14 cellular contexts compared by ENCODE assay signal in the genomic region with DNA sequence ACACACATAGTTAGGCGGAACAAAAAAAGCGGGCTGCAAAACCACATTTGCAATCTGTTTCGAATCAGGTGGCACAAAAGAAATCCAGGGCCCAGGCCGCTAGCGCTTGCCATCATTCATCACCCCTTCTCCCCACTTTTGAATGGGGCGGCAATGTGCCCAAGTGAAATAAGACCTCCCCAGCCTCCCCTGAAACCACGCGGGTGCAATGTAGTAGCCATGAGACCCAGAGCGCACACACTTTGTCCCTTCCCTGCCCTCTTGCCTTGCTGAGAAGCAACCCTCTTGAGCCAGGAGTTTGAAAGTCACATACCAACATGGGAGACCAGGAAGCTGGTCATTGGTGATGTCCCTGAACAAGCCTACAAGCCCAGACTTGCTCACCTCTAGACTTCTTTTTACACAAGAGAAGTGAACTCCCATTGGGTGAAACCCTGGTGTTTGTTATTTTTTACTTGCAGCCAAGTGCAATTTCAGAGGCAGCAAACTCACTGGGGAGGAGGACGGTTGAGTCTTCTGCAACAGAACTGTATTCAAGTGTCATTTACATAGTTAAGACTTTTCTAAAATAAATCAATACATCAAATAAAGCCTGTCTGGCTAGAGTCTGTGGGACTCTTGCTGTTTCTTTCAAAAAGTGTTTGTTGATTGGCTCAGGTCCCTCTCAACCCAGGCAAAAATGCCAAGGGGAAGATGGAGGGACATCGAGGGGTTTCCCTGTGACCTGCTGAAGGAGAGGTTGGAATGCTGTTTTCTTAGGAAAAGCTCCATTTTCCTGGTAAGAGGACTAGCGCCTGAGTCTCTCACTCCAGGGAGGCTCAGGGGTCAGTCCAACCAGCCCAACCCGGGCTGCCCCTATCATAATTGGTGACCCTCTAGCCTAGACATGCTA.
DNase-seq lines count a peak whose midpoint lies in the region; ATAC-seq and TF ChIP-seq lines count a peak whose summit lies in the region.
"Had no signal": no experiment of that assay in that cellular context is flagged by ENCODE, and none has a peak within 500 bp of the region (broad histone marks: within the 10 kb centered on the region; RNA-seq: fewer than 3 reads in every experiment).

No MANE protein-coding gene starts in this region.

- H3K36me3 ChIP-seq in A673 (ENCODE audit: insufficient read depth, low read length, poor library complexity, severe bottlenecking): no peaks in the 10 kb centered on the region
- no peaks in the 10 kb centered on the region for H3K36me3 ChIP-seq in HEK293 (ENCODE audit: control insufficient read depth in 2 of 2, insufficient read depth in 1 of 2, low read length in 2 of 2)

- WGBS in lower leg skin, 2 donors: 80 to 84% methylated on average over 13 of the region's 13 CpGs

- CTCF ChIA-PET in A673 (lab: Charles Lee): no interaction called here
- CTCF ChIA-PET in HEK293 (lab: Yijun Ruan, JAX): interaction anchor here (0.7 to 0.9 kb wide), 2 partner anchors 145 to 182 kb away, joined by 4 read pairs; partner anchors contain the start of gene CEBPB

- intact Hi-C loops in A673 (cut with micrococcal nuclease; ENCODE audit: unreplicated experiment): no loop called here
- intact Hi-C loops in lower leg skin (cut with DNase I; ENCODE audit: low total_unique reads): no loop called here

- ATAC-seq in HG02642 (IDR thresholded peaks at IDR 0.05; ENCODE audit: poor library complexity, unreplicated experiment): no peak
- ATAC-seq: activated naive CD8-positive, alpha-beta T cell treated with anti-CD3 and anti-CD28 coated beads, Interleukin-2, amount 50 U/mL, for 24 hours; activated T-cell treated with anti-CD3 and anti-CD28 coated beads, Interleukin-2, amount 50 U/mL, for 4 hours; stimulated activated naive CD8-positive, alpha-beta T cell treated with anti-CD3 and anti-CD28 coated beads, Interleukin-15, amount 100 ng/mL, for 72 hours had no signal

- POLR2A ChIA-PET in A673 (lab: Charles Lee; ENCODE audit: low non-redundant PET) (interaction anchor here (0.6 kb wide), 1 partner anchor 178 kb away, joined by 3 read pairs; no protein-coding TSS in a partner anchor), HEK293 (lab: Yijun Ruan, JAX) (no interaction called here)

- DNase-seq in A673 (ENCODE audit: low spot score) (no peak), NCI-H510A treated with DMSO at 0.1 percent for 48 hours (lab: John Stamatoyannopoulos, UW) (peak; percentile 95), fibroblast of the aortic adventitia (ENCODE audit: low read depth) (peak; percentile 27), NCI-H774 (lab: John Stamatoyannopoulos, UW) (no peak), lower leg skin (ENCODE audit: low spot score in 2 of 2) (no peak), substantia nigra (lab: John Stamatoyannopoulos, UW) (no peak)
- DNase-seq: activated CD4-positive, alpha-beta T cell treated with anti-CD3 and anti-CD28 coated beads, Interleukin-2, amount 50 U/mL, for 1 hour; activated naive CD8-positive, alpha-beta T cell treated with anti-CD3 and anti-CD28 coated beads, Interleukin-2, amount 50 U/mL, for 24 hours; activated T-cell treated with anti-CD3 and anti-CD28 coated beads, Interleukin-2, amount 50 U/mL, for 4 hours; AML-193; RPMI8226; stimulated activated naive CD8-positive, alpha-beta T cell treated with anti-CD3 and anti-CD28 coated beads, Interleukin-15, amount 100 ng/mL, for 72 hours had no signal

- no peaks in the 10 kb centered on the region for H3K27me3 ChIP-seq in A673 (replicated peaks; ENCODE audit: insufficient read depth, low read depth, low read length, poor library complexity)

- TF ChIP-seq POLR2A in lower leg skin (IDR thresholded peaks at IDR 0.05): no peak

- no TSS peak for BruUV-seq in A673 (replicated peaks; lab: Mats Ljungman, UMichigan)

- peak overlapping the region; percentile 41 for H3K27ac ChIP-seq in A673 (ENCODE audit: low read depth, low read length, poor library complexity, severe bottlenecking)
- no peak overlapping the region; the same call in 1 of the 2 replicates for H3K27ac ChIP-seq in HEK293 (ENCODE audit: extremely low read depth, low read depth, low read length)
- no peak overlapping the region for H3K27ac ChIP-seq in substantia nigra (ENCODE audit: low read depth, low read length, poor library complexity, severe bottlenecking)

- H3K9me3 ChIP-seq in A673 (ENCODE audit: low read depth, low read length, poor library complexity, severe bottlenecking) (no peaks in the 10 kb centered on the region), HEK293 (ENCODE audit: control insufficient read depth, insufficient read depth, low read depth, low read length) (no peaks in the 10 kb centered on the region)

- TF ChIP-seq CTCF in A673 (conservative IDR thresholded peaks at IDR 0.05; ENCODE audit: low read depth, low read length) (no peak), HEK293 (tag by site-specific recombination; IDR thresholded peaks at IDR 0.05) (no peak), fibroblast of the aortic adventitia (IDR thresholded peaks at IDR 0.05; ENCODE audit: insufficient read depth, low read length) (no peak), lower leg skin (IDR thresholded peaks at IDR 0.05) (no peak)

- H3K4me1 ChIP-seq in A673 (ENCODE audit: insufficient read depth, low read length, poor library complexity, severe bottlenecking) (peaks cover 34% of the 10 kb centered on the region), HEK293 (ENCODE audit: control insufficient read depth, insufficient read depth, low read length) (no peaks in the 10 kb centered on the region)

- H3K4me3 ChIP-seq in A673 (ENCODE audit: low read depth, low read length, poor library complexity, severe bottlenecking) (no peak overlapping the region), HEK293 (ENCODE audit: low read depth, low read length) (no peak overlapping the region), fibroblast of the aortic adventitia (ENCODE audit: low read depth, low read length) (no peak overlapping the region), lower leg skin (ENCODE audit: low read depth, poor library complexity, severe bottlenecking) (no peak overlapping the region)

TF ChIP-seq in HEK293, 187 proteins besides CTCF, POLR2A, EP300 and RAD21 (continues in another document):
- TF ChIP-seq ZNF785 (tag by site-specific recombination; IDR thresholded peaks at IDR 0.05) (no peak), ZNF112 (tag by site-specific recombination; IDR thresholded peaks at IDR 0.05) (no peak), KLF16 (tag by site-specific recombination; IDR thresholded peaks at IDR 0.05) (no peak), ZNF560 (tag by site-specific recombination; IDR thresholded peaks at IDR 0.05; ENCODE audit: borderline replicate concordance) (no peak), ZNF514 (tag by site-specific recombination; IDR thresholded peaks at IDR 0.05) (no peak), BCL11A (tag by site-specific recombination; IDR thresholded peaks at IDR 0.05; ENCODE audit: low read depth) (no peak), ZBTB44 (tag by site-specific recombination; IDR thresholded peaks at IDR 0.05) (peak; percentile 96), SETDB1 (IDR thresholded peaks at IDR 0.05; ENCODE audit: insufficient read length, low read length) (peak; percentile 65), ZNF10 (tag by site-specific recombination; IDR thresholded peaks at IDR 0.05) (no peak), ZFP69B (tag by site-specific recombination; IDR thresholded peaks at IDR 0.05) (no peak), ZNF174 (tag by site-specific recombination; IDR thresholded peaks at IDR 0.05) (no peak), ZXDB (tag by site-specific recombination; IDR thresholded peaks at IDR 0.05) (no peak), ZFP37 (tag by site-specific recombination; IDR thresholded peaks at IDR 0.05) (no peak), ZBTB1 (tag by site-specific recombination; IDR thresholded peaks at IDR 0.05) (no peak), SALL2 (tag by site-specific recombination; IDR thresholded peaks at IDR 0.05; ENCODE audit: borderline replicate concordance) (no peak), ZIC2 (tag by site-specific recombination; IDR thresholded peaks at IDR 0.05) (peak; percentile 65), ZNF510 (tag by site-specific recombination; IDR thresholded peaks at IDR 0.05; ENCODE audit: insufficient replicate concordance) (no peak)
- TF ChIP-seq, protein P1, sequence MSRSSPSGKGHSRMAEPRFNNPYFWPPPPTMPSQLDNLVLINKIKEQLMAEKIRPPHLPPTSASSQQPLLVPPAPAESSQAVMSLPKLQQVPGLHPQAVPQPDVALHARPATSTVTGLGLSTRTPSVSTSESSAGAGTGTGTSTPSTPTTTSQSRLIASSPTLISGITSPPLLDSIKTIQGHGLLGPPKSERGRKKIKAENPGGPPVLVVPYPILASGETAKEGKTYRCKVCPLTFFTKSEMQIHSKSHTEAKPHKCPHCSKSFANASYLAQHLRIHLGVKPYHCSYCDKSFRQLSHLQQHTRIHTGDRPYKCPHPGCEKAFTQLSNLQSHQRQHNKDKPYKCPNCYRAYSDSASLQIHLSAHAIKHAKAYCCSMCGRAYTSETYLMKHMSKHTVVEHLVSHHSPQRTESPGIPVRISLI (tag by site-specific recombination; IDR thresholded peaks at IDR 0.05): peak; percentile 43; the same call in 1 of the 2 replicates
- TF ChIP-seq, protein P2, sequence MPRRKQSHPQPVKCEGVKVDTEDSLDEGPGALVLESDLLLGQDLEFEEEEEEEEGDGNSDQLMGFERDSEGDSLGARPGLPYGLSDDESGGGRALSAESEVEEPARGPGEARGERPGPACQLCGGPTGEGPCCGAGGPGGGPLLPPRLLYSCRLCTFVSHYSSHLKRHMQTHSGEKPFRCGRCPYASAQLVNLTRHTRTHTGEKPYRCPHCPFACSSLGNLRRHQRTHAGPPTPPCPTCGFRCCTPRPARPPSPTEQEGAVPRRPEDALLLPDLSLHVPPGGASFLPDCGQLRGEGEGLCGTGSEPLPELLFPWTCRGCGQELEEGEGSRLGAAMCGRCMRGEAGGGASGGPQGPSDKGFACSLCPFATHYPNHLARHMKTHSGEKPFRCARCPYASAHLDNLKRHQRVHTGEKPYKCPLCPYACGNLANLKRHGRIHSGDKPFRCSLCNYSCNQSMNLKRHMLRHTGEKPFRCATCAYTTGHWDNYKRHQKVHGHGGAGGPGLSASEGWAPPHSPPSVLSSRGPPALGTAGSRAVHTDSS (tag by site-specific recombination; IDR thresholded peaks at IDR 0.05): no peak

Comparison
In these comparisons a context has a peak if more than half of its experiments do, and no peak if none do; other contexts are left out.
1. DNase-seq: peak in NCI-H510A treated with DMSO at 0.1 percent for 48 hours (single experiment) and fibroblast of the aortic adventitia (single experiment); none in A673 (single experiment), NCI-H774 (single experiment), lower leg skin (0 of 2) and substantia nigra (0 of 49).